Comparison of ENCODE assay signal across 21 cellular contexts in genomic region chrX:67726028-67726427, GRCh38.
"Had no signal": no experiment of that assay in that cellular context is flagged by ENCODE, and none has a peak within 500 bp of the region (broad histone marks: within the 10 kb centered on the region; RNA-seq: fewer than 3 reads in every experiment).

No MANE protein-coding gene starts in this region.

- H3K4me1 ChIP-seq: parathyroid adenoma, tibial artery had no signal

- H3K4me3 ChIP-seq: heart left ventricle, lung, mucosa of descending colon, skin epidermis, tibial artery had no signal

- H3K36me3 ChIP-seq: heart left ventricle, tibial artery had no signal

- DNase-seq: activated CD4-positive, alpha-beta T cell treated with anti-CD3 and anti-CD28 coated beads, Interleukin-2, amount 10 ng/mL, durations not matched to agents 24 days and 14 days; activated CD4-positive, CD25-positive, alpha-beta regulatory T cell; activated CD8-positive, alpha-beta memory T cell treated with anti-CD3 and anti-CD28 coated beads, Interleukin-2, amount 50 U/mL, for 4 hours; activated CD8-positive, alpha-beta T cell treated with anti-CD3 and anti-CD28 coated beads, Interleukin-2, amount 10 ng/mL, durations not matched to agents 7 days and 5 days; activated effector memory CD4-positive, alpha-beta T cell treated with anti-CD3 and anti-CD28 coated beads, Interleukin-2, amount 50 U/mL, for 16 hours; activated T-cell treated with anti-CD3 and anti-CD28 coated beads, Interleukin-2, amount 50 U/mL, for 48 hours; amniotic stem cell; dermis blood vessel endothelial cell; effector memory CD8-positive, alpha-beta T cell; heart left ventricle; left colon; mucosa of descending colon; naive thymus-derived CD8-positive, alpha-beta T cell; stimulated activated CD4-positive, alpha-beta T cell treated with anti-CD3 and anti-CD28 coated beads, Interleukin-15, amount 100 ng/mL, for 24 hours; stimulated activated CD4-positive, alpha-beta T cell treated with anti-CD3 and anti-CD28 coated beads, Interleukin-4, amount 100 ng/mL, for 1 hour; stimulated activated naive B cell treated with anti-CD40 and anti-IgM and Interleukin-4, amounts not matched to agents 10 μg/mL and 1 μg/mL and 100 μg/mL, for 72 hours; SW 1271; tibial artery had no signal

- H3K27me3 ChIP-seq: tibial artery had no signal

- H3K27ac ChIP-seq: heart left ventricle, parathyroid adenoma, skin epidermis, tibial artery had no signal

- H3K9me3 ChIP-seq: heart left ventricle, mucosa of descending colon, tibial artery had no signal
